ENCODE assay signal across 18 cellular contexts in genomic region chr3:4512895-4513616, GRCh38. TPM values are rescaled to one million over a fixed set of nuclear protein-coding genes. Genes with fewer than 3 reads are reported as not detected.
DNase-seq lines count a peak whose midpoint lies in the region; ATAC-seq, FAIRE-seq and TF ChIP-seq lines count a peak whose summit lies in the region.
"Had no signal": no experiment of that assay in that cellular context is flagged by ENCODE, and none has a peak within 500 bp of the region (broad histone marks: within the 10 kb centered on the region; RNA-seq: fewer than 3 reads in every experiment).

No MANE protein-coding gene starts in this region.

- H3K18ac ChIP-seq in mesendoderm (ENCODE audit: low read length) = peak overlapping the region; percentile 66

- no peak overlapping the region for H3K9ac ChIP-seq in endodermal cell (ENCODE audit: extremely low read depth, low read length, poor library complexity, severe bottlenecking)
- H3K9ac ChIP-seq in mesendoderm (ENCODE audit: low read length) = no peak overlapping the region

- H2AK5ac ChIP-seq in mesendoderm (ENCODE audit: low read length) = no peak overlapping the region

- no peaks in the 10 kb centered on the region for H3K9me3 Mint-ChIP-seq in endodermal cell

- peak overlapping the region; percentile 81 for H3K27ac Mint-ChIP-seq in endodermal cell

- H3K27me3 Mint-ChIP-seq in endodermal cell (ENCODE audit: insufficient read depth) = no peaks in the 10 kb centered on the region

- H3K9me3 ChIP-seq in BE2C (no peaks in the 10 kb centered on the region), endodermal cell (ENCODE audit: control insufficient read depth, low read length) (no peaks in the 10 kb centered on the region)
- H3K9me3 ChIP-seq: colonic mucosa had no signal

- no peaks in the 10 kb centered on the region for H3K79me1 ChIP-seq in mesendoderm (ENCODE audit: low read length)

- FAIRE-seq in urothelium cell line (lab: Jason Lieb, UNC) = no peak
- FAIRE-seq: GM12892 had no signal

- DNase-seq in BE2C = peak; percentile 84
- peak; percentile 1 for DNase-seq in HT-29 (ENCODE audit: low spot score)
- DNase-seq in endodermal cell = peak; percentile 75
- DNase-seq in mesendoderm = peak; percentile 90
- DNase-seq in urothelium cell line (ENCODE audit: low spot score) = no peak
- no peak for DNase-seq in NCI-H446 (lab: John Stamatoyannopoulos, UW)
- DNase-seq: activated gamma-delta T cell; aorta; colonic mucosa; GF-D8; NCI-H2029 treated with DMSO at 0.1 percent for 48 hours; NCI-H774; RPMI8226; stimulated activated CD4-positive, alpha-beta T cell treated with anti-CD3 and anti-CD28 coated beads, Interleukin-4, amount 100 ng/mL, for 1 hour had no signal

- no peak overlapping the region for H3K56ac ChIP-seq in mesendoderm (ENCODE audit: low read length)

- H3K27ac ChIP-seq in endodermal cell (ENCODE audit: low read depth, low read length) (no peak overlapping the region), mesendoderm (ENCODE audit: low read depth, low read length) (peak overlapping the region; percentile 38)
- H3K27ac ChIP-seq: colonic mucosa had no signal

- no peak overlapping the region for H2BK5ac ChIP-seq in mesendoderm (ENCODE audit: low read length)

- H4K8ac ChIP-seq in mesendoderm (ENCODE audit: low read depth, low read length) = no peak overlapping the region

- H4K5ac ChIP-seq in mesendoderm (ENCODE audit: low read length) = no peak overlapping the region

- H3K23ac ChIP-seq in mesendoderm (ENCODE audit: low read length) = no peak overlapping the region

- H3K36me3 ChIP-seq in BE2C (peaks cover 25% of the 10 kb centered on the region), endodermal cell (ENCODE audit: control insufficient read depth, insufficient read depth, low read length) (no peaks in the 10 kb centered on the region), mesendoderm (ENCODE audit: control insufficient read depth, insufficient read depth, low read length) (no peaks in the 10 kb centered on the region)
- H3K36me3 ChIP-seq: colonic mucosa had no signal

- H2BK15ac ChIP-seq in mesendoderm (replicated peaks; ENCODE audit: low read depth) = no peak overlapping the region

- H3K4me2 ChIP-seq in mesendoderm (ENCODE audit: low read length) = no peak overlapping the region

- H3K27me3 ChIP-seq in BE2C (no peaks in the 10 kb centered on the region), endodermal cell (ENCODE audit: control insufficient read depth, insufficient read depth, low read length, poor library complexity, severe bottlenecking) (no peaks in the 10 kb centered on the region), mesendoderm (ENCODE audit: insufficient read depth, low read length, poor library complexity) (no peaks in the 10 kb centered on the region)
- H3K27me3 ChIP-seq: colonic mucosa had no signal

- no peak overlapping the region for H2BK120ac ChIP-seq in mesendoderm (ENCODE audit: low read depth, low read length)

- H3K79me2 ChIP-seq in mesendoderm (ENCODE audit: control insufficient read depth, insufficient read depth, low read length) = no peaks in the 10 kb centered on the region

- H3K4me3 ChIP-seq in BE2C (ENCODE audit: low read depth, low read length) (peak overlapping the region; percentile 32), endodermal cell (ENCODE audit: low read length) (no peak overlapping the region), mesendoderm (ENCODE audit: low read length) (no peak overlapping the region)
- H3K4me3 ChIP-seq: colonic mucosa had no signal

- TF ChIP-seq CTCF in BE2C (IDR thresholded peaks at IDR 0.05; ENCODE audit: low read depth, low read length) = no peak
- TF ChIP-seq CTCF in endodermal cell (conservative IDR thresholded peaks at IDR 0.05) = no peak

- 65 to 78% methylated on average over 6 to 15 of the region's 15 CpGs for WGBS in endodermal cell (ENCODE audit: insufficient coverage in 1 of 2, insufficient read length in 1 of 2), 2 experiments
- WGBS in mesendoderm (ENCODE audit: extremely low coverage, insufficient coverage, low lambda C conversion rate) = no CpG with 5 or more reads among the region's 15 CpGs

- no peak overlapping the region for H3K4ac ChIP-seq in mesendoderm (ENCODE audit: low read depth, low read length)

- H3K4me1 ChIP-seq in BE2C = peaks cover 39% of the 10 kb centered on the region
- peaks cover 22% of the 10 kb centered on the region for H3K4me1 ChIP-seq in endodermal cell (ENCODE audit: control insufficient read depth, insufficient read depth, low read length)
- peaks cover 6% of the 10 kb centered on the region for H3K4me1 ChIP-seq in mesendoderm (ENCODE audit: control insufficient read depth, low read depth, low read length)
- H3K4me1 ChIP-seq: colonic mucosa had no signal

- no peaks in the 10 kb centered on the region for H3K36me3 Mint-ChIP-seq in endodermal cell (ENCODE audit: low read depth)

- ATAC-seq in HG03460 (IDR thresholded peaks at IDR 0.05; ENCODE audit: unreplicated experiment) = no peak
- no peak for ATAC-seq in HG03378 (IDR thresholded peaks at IDR 0.05; ENCODE audit: unreplicated experiment)
- ATAC-seq: activated CD4-positive, CD25-positive, alpha-beta regulatory T cell treated with anti-CD3 and anti-CD28 coated beads, Interleukin-2, amount 50 U/mL, for 24 hours had no signal

- no peak overlapping the region for H3K4me3 Mint-ChIP-seq in endodermal cell

- peaks cover 35% of the 10 kb centered on the region for H3K4me1 Mint-ChIP-seq in endodermal cell

RNA-seq across cellular contexts. Expression of gene ITPR1, which starts 19.9 kb away (rescaled TPM):
- 37.1 TPM for polyA plus RNA-seq in BE2C (2012; ENCODE audit: insufficient read depth, insufficient read length, low read depth)
- 3.6 and 5.1 TPM in 2 replicates for total RNA-seq in HT-29 (2014; rRNA removed; shearing (Covaris generic))
- total RNA-seq in endodermal cell = 1 to 10 TPM; 5.9 TPM
- 4.1 TPM for polyA plus RNA-seq in endodermal cell (2013, experiment 1 of 2)
- 5.7 TPM for polyA plus RNA-seq in endodermal cell (2013, experiment 2 of 2)
- polyA plus RNA-seq in mesendoderm (2013, experiment 1 of 2) = 1.1 TPM
- 0.71 TPM for polyA plus RNA-seq in mesendoderm (2013, experiment 2 of 2)

RNA-seq across cellular contexts. Expression of gene SUMF1, which starts 46.0 kb away (rescaled TPM):
- 2.4 TPM for polyA plus RNA-seq in BE2C (2012; ENCODE audit: insufficient read depth, insufficient read length, low read depth)
- total RNA-seq in HT-29 (2014; rRNA removed; shearing (Covaris generic)) = 17.5 and 21.8 TPM in 2 replicates
- total RNA-seq in endodermal cell = 10 to 100 TPM; 18.4 to 18.6 TPM
- polyA plus RNA-seq in endodermal cell (2013, experiment 1 of 2) = 9.8 TPM
- polyA plus RNA-seq in endodermal cell (2013, experiment 2 of 2) = 10.0 TPM
- 7.2 TPM for polyA plus RNA-seq in mesendoderm (2013, experiment 1 of 2)
- 7.5 TPM for polyA plus RNA-seq in mesendoderm (2013, experiment 2 of 2)

Comparison
In these comparisons a context has a peak if more than half of its experiments do, and no peak if none do; other contexts are left out.
1. DNase-seq: peak in BE2C (single experiment), HT-29 (single experiment), endodermal cell (single experiment) and mesendoderm (single experiment); none in urothelium cell line (single experiment) and NCI-H446 (0 of 2).